ENCODE assay signal across 7 cellular contexts in the genomic region with DNA sequence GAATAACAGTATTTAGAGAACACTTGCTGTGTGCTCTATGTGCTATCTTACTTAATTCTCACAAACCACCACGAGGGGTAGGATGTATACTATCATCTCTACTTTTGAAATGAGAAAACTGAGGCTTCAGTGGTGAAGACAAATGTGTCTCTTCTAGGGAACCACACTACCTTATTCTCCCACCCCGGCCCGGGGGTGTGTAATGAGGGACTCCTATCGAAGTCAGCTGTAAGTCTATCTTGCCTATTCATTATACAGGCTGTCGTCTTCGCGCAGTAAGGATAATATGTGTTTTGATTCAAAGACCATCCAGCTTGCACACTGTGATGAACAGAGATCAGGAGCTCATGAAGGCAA. TPM values are rescaled to one million over a fixed set of nuclear protein-coding genes. Genes with fewer than 3 reads are reported as not detected.
DNase-seq lines count a peak whose midpoint lies in the region; ATAC-seq and TF ChIP-seq lines count a peak whose summit lies in the region.

No MANE protein-coding gene starts in this region.

- H3K27ac ChIP-seq in brain microvascular endothelial cell: no peak overlapping the region
- H3K27ac ChIP-seq in vagina: no peak overlapping the region

- H3K36me3 ChIP-seq in brain microvascular endothelial cell (replicated peaks) (peaks cover 8% of the 10 kb centered on the region), vagina (peaks cover 0 to 9% of the 10 kb centered on the region in 2 donors)

- peaks cover 6 to 7% of the 10 kb centered on the region in 2 donors for H3K36me3 Mint-ChIP-seq in naive B cell

- TF ChIP-seq CTCF in GM12874 (IDR thresholded peaks at IDR 0.05; ENCODE audit: insufficient read depth, low read depth, low read length) (0 out of 2 replicates have a peak, but pooled peaks have one; percentile 2), brain microvascular endothelial cell (IDR thresholded peaks at IDR 0.05; ENCODE audit: low read depth, low read length, missing control alignments) (peak; percentile 0), vagina (IDR thresholded peaks at IDR 0.05) (no peak)

- intact Hi-C loops in vagina (cut with DNase I): no loop called here

- H3K4me1 Mint-ChIP-seq in naive B cell: peaks cover 30 to 38% (median 34%) of the 10 kb centered on the region in 3 donors

- H3K27ac Mint-ChIP-seq in naive B cell: peak overlapping the region; percentile 65 to 97 (median 92)

- H3K27me3 ChIP-seq in brain microvascular endothelial cell (replicated peaks) (no peaks in the 10 kb centered on the region), vagina (no peaks in the 10 kb centered on the region)

- peak overlapping the region; percentile 79 to 96 (median 93) for H3K4me3 Mint-ChIP-seq in naive B cell

- no peak for TF ChIP-seq POLR2A in vagina (IDR thresholded peaks at IDR 0.05)

- H3K4me1 ChIP-seq in vagina: peaks cover 27% of the 10 kb centered on the region

- peak; percentile 24 for DNase-seq in NCI-H69 (lab: John Stamatoyannopoulos, UW)
- no peak for DNase-seq in brain microvascular endothelial cell
- DNase-seq in naive B cell: peak; percentile 7
- DNase-seq in vagina (ENCODE audit: extremely low spot score in 2 of 2): peak in 1 of 2 donors; percentile 83
- DNase-seq in NK-92 (lab: John Stamatoyannopoulos, UW; ENCODE audit: unreplicated experiment): no peak

- in situ Hi-C loops in brain microvascular endothelial cell (cut with HindIII; ENCODE audit: low pct_ligation_motif_present, low sequenced_read_pairs): no loop called here

- H3K27me3 Mint-ChIP-seq in naive B cell: no peaks in the 10 kb centered on the region

- H3K9me3 Mint-ChIP-seq in naive B cell: no peaks in the 10 kb centered on the region

- H3K9me3 ChIP-seq in vagina: no peaks in the 10 kb centered on the region

- no peak for ATAC-seq in naive B cell (ENCODE audit: low read depth in 2 of 2)
- ATAC-seq in HG02759 (IDR thresholded peaks at IDR 0.05; ENCODE audit: unreplicated experiment): no peak

- peak overlapping the region; percentile 77 for H3K4me3 ChIP-seq in brain microvascular endothelial cell (ENCODE audit: low read depth, low read length)
- peak overlapping the region; percentile 76 to 95 for H3K4me3 ChIP-seq in vagina

RNA-seq across cellular contexts. Expression of a gene that starts 1.1 kb away (rescaled TPM):
- 10 to 100 TPM in 2 of 6 donors, 1 to 10 TPM in 3, under 1 TPM in 1; 0.73 to 17.7 (median 8.3) TPM for polyA plus RNA-seq in naive B cell (ENCODE audit: low read depth in 6 of 6)
- 18.9 TPM for total RNA-seq in vagina

RNA-seq across cellular contexts. Expression of a gene that starts 1.3 kb away (rescaled TPM):
- 1 to 10 TPM in 2 of 6 donors, under 1 TPM in 3, not detected in 1; 0.86 to 1.8 (median 0.96) TPM for polyA plus RNA-seq in naive B cell (ENCODE audit: low read depth in 6 of 6)
- total RNA-seq in vagina: 2.7 TPM

Comparison
In these comparisons a context has a peak if more than half of its experiments do, and no peak if none do; other contexts are left out.
1. CTCF ChIP-seq: peak in GM12874 (single experiment) and brain microvascular endothelial cell (single experiment); none in vagina (0 of 3).
2. DNase-seq: peak in NCI-H69 (single experiment) and naive B cell (single experiment); none in brain microvascular endothelial cell (single experiment) and NK-92 (single experiment).